In genomic region chrX:123961268-123962005, GRCh38 we compare ENCODE assay signal across 1 cellular context.
TF ChIP-seq lines count a peak whose summit lies in the region.

Gene STAG2 (plus strand): TSS chrX:123961706. CDS start chrX:124022628, 60,922 bp downstream.

TF ChIP-seq in HepG2, 621 proteins besides CTCF, POLR2A, EP300 and RAD21 (continued from another document):
- TF ChIP-seq TIGD3 (CRISPR knock-in tag; IDR thresholded peaks at IDR 0.05; ENCODE audit: borderline replicate concordance) = no peak
- TF ChIP-seq ZNF331 (CRISPR knock-in tag; IDR thresholded peaks at IDR 0.05) = 0 out of 2 replicates have a peak, but pooled peaks have one; percentile 10
- peak; percentile 67 for TF ChIP-seq ZNF687 (CRISPR knock-in tag; IDR thresholded peaks at IDR 0.05)
- TF ChIP-seq ZNF280B (CRISPR knock-in tag; IDR thresholded peaks at IDR 0.05; ENCODE audit: borderline replicate concordance) = no peak
- TF ChIP-seq ZNF136 (CRISPR knock-in tag; IDR thresholded peaks at IDR 0.05; ENCODE audit: low read depth) = no peak
- TF ChIP-seq PAWR (CRISPR knock-in tag; IDR thresholded peaks at IDR 0.05; ENCODE audit: borderline replicate concordance) = no peak
- TF ChIP-seq ZNF235 (CRISPR knock-in tag; IDR thresholded peaks at IDR 0.05; ENCODE audit: borderline replicate concordance) = no peak
- no peak for TF ChIP-seq REXO4 (CRISPR knock-in tag; IDR thresholded peaks at IDR 0.05; ENCODE audit: borderline replicate concordance)
- TF ChIP-seq THAP7 (CRISPR knock-in tag; IDR thresholded peaks at IDR 0.05) = no peak
- TF ChIP-seq REPIN1 (CRISPR knock-in tag; IDR thresholded peaks at IDR 0.05; ENCODE audit: borderline replicate concordance, low read depth) = no peak
- no peak for TF ChIP-seq USF2 (IDR thresholded peaks at IDR 0.05; ENCODE audit: low read depth, low read length)
- TF ChIP-seq USF2 (CRISPR knock-in tag; IDR thresholded peaks at IDR 0.05; ENCODE audit: borderline replicate concordance) = no peak
- no peak for TF ChIP-seq ZBTB46 (CRISPR knock-in tag; IDR thresholded peaks at IDR 0.05; ENCODE audit: borderline replicate concordance)
- TF ChIP-seq MTA1 (CRISPR knock-in tag; IDR thresholded peaks at IDR 0.05; ENCODE audit: borderline replicate concordance) = no peak
- TF ChIP-seq MATR3 (CRISPR knock-in tag; IDR thresholded peaks at IDR 0.05) = no peak
- no peak for TF ChIP-seq ELF1 (CRISPR knock-in tag; IDR thresholded peaks at IDR 0.05)
- TF ChIP-seq PHF5A (CRISPR knock-in tag; IDR thresholded peaks at IDR 0.05; ENCODE audit: low read depth, unreplicated experiment) = no peak
- TF ChIP-seq CAMTA2 (CRISPR knock-in tag; IDR thresholded peaks at IDR 0.05; ENCODE audit: borderline replicate concordance) = no peak
- TF ChIP-seq GATA4 (IDR thresholded peaks at IDR 0.05; ENCODE audit: borderline replicate concordance, low read depth) = no peak
- TF ChIP-seq ZSCAN21 (CRISPR knock-in tag; IDR thresholded peaks at IDR 0.05; ENCODE audit: borderline replicate concordance) = no peak
- TF ChIP-seq ZNF766 (CRISPR knock-in tag; IDR thresholded peaks at IDR 0.05; ENCODE audit: borderline replicate concordance) = no peak
- no peak for TF ChIP-seq NPAS2 (CRISPR knock-in tag; IDR thresholded peaks at IDR 0.05; ENCODE audit: borderline replicate concordance)
- TF ChIP-seq ZBTB34 (CRISPR knock-in tag; IDR thresholded peaks at IDR 0.05) = no peak
- TF ChIP-seq SMAD3 (CRISPR knock-in tag; IDR thresholded peaks at IDR 0.05) = no peak
- TF ChIP-seq KAT8 (CRISPR knock-in tag; IDR thresholded peaks at IDR 0.05) = no peak
- TF ChIP-seq TFDP2 (CRISPR knock-in tag; IDR thresholded peaks at IDR 0.05) = peak; percentile 54; the same call in 1 of the 2 replicates
- TF ChIP-seq KDM5B (CRISPR knock-in tag; IDR thresholded peaks at IDR 0.05; ENCODE audit: borderline replicate concordance) = peak; percentile 26; the same call in 1 of the 2 replicates
- no peak for TF ChIP-seq ZNF337 (CRISPR knock-in tag; IDR thresholded peaks at IDR 0.05; ENCODE audit: borderline replicate concordance, low read depth)
- TF ChIP-seq ZNF549 (CRISPR knock-in tag; IDR thresholded peaks at IDR 0.05) = no peak
- no peak for TF ChIP-seq IRF2 (CRISPR knock-in tag; IDR thresholded peaks at IDR 0.05)
- no peak for TF ChIP-seq ZNF234 (CRISPR knock-in tag; conservative IDR thresholded peaks at IDR 0.05)
- TF ChIP-seq DMAP1 (CRISPR knock-in tag; IDR thresholded peaks at IDR 0.05) = 0 out of 2 replicates have a peak, but pooled peaks have one; percentile 63
- no peak for TF ChIP-seq NFKBIZ (CRISPR knock-in tag; IDR thresholded peaks at IDR 0.05)
- no peak for TF ChIP-seq GPBP1L1 (CRISPR knock-in tag; IDR thresholded peaks at IDR 0.05)
- no peak for TF ChIP-seq ZNF839 (CRISPR knock-in tag; IDR thresholded peaks at IDR 0.05; ENCODE audit: borderline replicate concordance)
- TF ChIP-seq MAX (IDR thresholded peaks at IDR 0.05) = peak; percentile 57; the same call in 1 of the 2 replicates
- TF ChIP-seq FOXP4 (CRISPR knock-in tag; IDR thresholded peaks at IDR 0.05) = 0 out of 2 replicates have a peak, but pooled peaks have one; percentile 15
- TF ChIP-seq HNF4G (IDR thresholded peaks at IDR 0.05; ENCODE audit: borderline replicate concordance, low read depth, low read length) = 0 out of 2 replicates have a peak, but pooled peaks have one; percentile 16
- TF ChIP-seq HNF4G (CRISPR knock-in tag; IDR thresholded peaks at IDR 0.05; ENCODE audit: borderline replicate concordance, low read depth) = no peak
- peak; percentile 48; the same call in 1 of the 2 replicates for TF ChIP-seq BCL6 (CRISPR knock-in tag; IDR thresholded peaks at IDR 0.05)
